21 cellular contexts compared by ENCODE assay signal in genomic region chr10:108791794-108792474, GRCh38.
"Had no signal": no experiment of that assay in that cellular context is flagged by ENCODE, and none has a peak within 500 bp of the region (broad histone marks: within the 10 kb centered on the region; RNA-seq: fewer than 3 reads in every experiment).

No MANE protein-coding gene starts in this region.

- H3K9ac ChIP-seq: parathyroid adenoma had no signal

- H3K4me3 ChIP-seq: ascending aorta, cardiac muscle cell, dorsolateral prefrontal cortex, tibial artery had no signal

- H3K79me2 ChIP-seq: parathyroid adenoma had no signal

- H3K9me3 ChIP-seq: neutrophil, tibial artery had no signal

- H3K4me1 ChIP-seq: ascending aorta, parathyroid adenoma, tibial artery had no signal

- H3K36me3 ChIP-seq: ascending aorta, cardiac muscle cell, neutrophil, tibial artery had no signal

- DNase-seq: activated naive CD4-positive, alpha-beta T cell treated with anti-CD3 and anti-CD28 coated beads for 36 hours; activated naive CD8-positive, alpha-beta T cell treated with anti-CD3 and anti-CD28 coated beads, Interleukin-2, amount 50 U/mL, for 24 hours; dorsolateral prefrontal cortex; endodermal cell; erythroblast; foreskin melanocyte; head of caudate nucleus; immature natural killer cell; mesendoderm; natural killer cell; retina; stimulated activated CD4-positive, alpha-beta T cell treated with anti-CD3 and anti-CD28 coated beads, Interleukin-2, amount 100 ng/mL, for 48 hours; stimulated activated naive CD4-positive, alpha-beta T cell; T-helper 9 cell; tibial artery had no signal

- H3K27me3 ChIP-seq: ascending aorta, cardiac muscle cell, neutrophil, tibial artery had no signal

- H3K27ac ChIP-seq: ascending aorta, cardiac muscle cell, dorsolateral prefrontal cortex, neutrophil, parathyroid adenoma, tibial artery had no signal

- H2AFZ ChIP-seq: parathyroid adenoma had no signal

- ATAC-seq: activated CD4-positive, CD25-positive, alpha-beta regulatory T cell treated with anti-CD3 and anti-CD28 coated beads, Interleukin-2, amount 50 U/mL, for 24 hours; activated naive CD8-positive, alpha-beta T cell treated with anti-CD3 and anti-CD28 coated beads, Interleukin-2, amount 50 U/mL, for 24 hours; activated T-helper 17 cell treated with anti-CD3 and anti-CD28 coated beads, Interleukin-2, amount 50 U/mL, for 72 hours; natural killer cell had no signal
